Comparison of ENCODE assay signal across 10 cellular contexts in the genomic region with DNA sequence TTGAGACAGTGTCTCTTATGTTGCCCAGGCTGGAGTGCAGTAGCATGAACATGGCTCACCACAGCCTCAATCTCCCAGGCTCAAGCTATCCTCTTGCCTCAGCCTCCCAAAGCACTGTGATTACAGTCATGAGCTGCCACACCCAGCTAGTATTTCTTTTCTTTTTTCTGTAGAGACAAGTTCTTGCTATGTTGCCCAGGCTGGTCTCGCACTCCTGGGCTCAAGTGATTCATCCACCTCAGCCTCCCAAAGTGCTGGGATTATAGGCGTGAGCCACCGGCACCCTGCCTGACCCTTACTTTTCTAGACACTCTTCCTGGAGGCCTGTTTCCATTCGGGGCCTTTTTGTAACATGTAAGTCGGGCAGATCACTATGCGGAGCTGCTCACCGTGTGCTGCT. TPM values are rescaled to one million over a fixed set of nuclear protein-coding genes. Genes with fewer than 3 reads are reported as not detected.
DNase-seq lines count a peak whose midpoint lies in the region; ATAC-seq and TF ChIP-seq lines count a peak whose summit lies in the region.
"Had no signal": no experiment of that assay in that cellular context is flagged by ENCODE, and none has a peak within 500 bp of the region (broad histone marks: within the 10 kb centered on the region; RNA-seq: fewer than 3 reads in every experiment).

No MANE protein-coding gene starts in this region.

- H3K9me2 ChIP-seq in HCT116 (ENCODE audit: insufficient read depth) = no peaks in the 10 kb centered on the region

- intact Hi-C loops in HCT116 (cut with micrococcal nuclease) (no loop called here), left lung (cut with DNase I) (no loop called here)
- intact Hi-C loops in CD4-positive, alpha-beta T cell (cut with DNase I, micrococcal nuclease) = no loop called here

- no peak overlapping the region for H3K27ac ChIP-seq in HCT116 (ENCODE audit: low read depth, low read length)
- H3K27ac ChIP-seq in left lung = peak overlapping the region; percentile 81 to 91
- H3K27ac ChIP-seq in suprapubic skin = peak overlapping the region; percentile 90
- H3K27ac ChIP-seq in CD4-positive, alpha-beta T cell (ENCODE audit: low read depth, low read length) = no peak overlapping the region

- no peaks in the 10 kb centered on the region for H3K79me2 ChIP-seq in HCT116 (ENCODE audit: insufficient read depth, low read length)

- H4K20me1 ChIP-seq in HCT116 (ENCODE audit: insufficient read depth) = no peaks in the 10 kb centered on the region

- H3K9me3 ChIP-seq in HCT116 (ENCODE audit: control insufficient read depth in 1 of 2, insufficient read depth in 1 of 2, low read depth in 1 of 2, low read length in 2 of 2) = no peaks in the 10 kb centered on the region
- H3K9me3 ChIP-seq in left lung = no peaks in the 10 kb centered on the region
- no peaks in the 10 kb centered on the region for H3K9me3 ChIP-seq in suprapubic skin
- no peaks in the 10 kb centered on the region for H3K9me3 ChIP-seq in CD4-positive, alpha-beta T cell (ENCODE audit: control insufficient read depth, low read length)

- peak overlapping the region; percentile 78 for H3K4me2 ChIP-seq in HCT116 (ENCODE audit: low read length)

- POLR2A ChIA-PET in HCT116 (lab: Charles Lee) = interaction anchor here (1.5 kb wide), 1 partner anchor 11 kb away, joined by 3 read pairs; no protein-coding TSS in a partner anchor
- POLR2A ChIA-PET in CD4-positive, alpha-beta T cell (lab: Charles Lee) = interaction anchor here (0.6 kb wide), 1 partner anchor 222 kb away, joined by 3 read pairs; no protein-coding TSS in a partner anchor

- TF ChIP-seq EP300 in suprapubic skin (IDR thresholded peaks at IDR 0.05) = no peak

- H3K4me1 Mint-ChIP-seq in CD4-positive, alpha-beta T cell (ENCODE audit: low read depth) = no peaks in the 10 kb centered on the region

- in situ Hi-C loops in astrocyte of the spinal cord (cut with HindIII; ENCODE audit: low sequenced_read_pairs) = no loop called here

- H3K27ac Mint-ChIP-seq in CD4-positive, alpha-beta T cell = no peak overlapping the region
- H3K27ac Mint-ChIP-seq: natural killer cell had no signal

- TF ChIP-seq CTCF in HCT116 (IDR thresholded peaks at IDR 0.05 in 2 of 3, conservative IDR thresholded peaks at IDR 0.05 in 1 of 3; ENCODE audit: borderline replicate concordance in 1 of 3, insufficient read depth in 1 of 3, low read depth in 2 of 3, low read length in 2 of 3) (no peak), astrocyte of the spinal cord (IDR thresholded peaks at IDR 0.05; ENCODE audit: low read depth, low read length) (no peak), left lung (IDR thresholded peaks at IDR 0.05) (no peak), suprapubic skin (IDR thresholded peaks at IDR 0.05) (no peak)
- TF ChIP-seq CTCF in CD4-positive, alpha-beta T cell (IDR thresholded peaks at IDR 0.05) = no peak

- RAD21 ChIA-PET in HCT116 (lab: Charles Lee; ENCODE audit: low non-redundant PET in 1 of 2, low total read pairs in 2 of 2, uncharacterized antibody in 2 of 2, unreplicated experiment in 2 of 2) = no interaction called here

- H3K9me3 Mint-ChIP-seq in CD4-positive, alpha-beta T cell = no peaks in the 10 kb centered on the region
- H3K9me3 Mint-ChIP-seq: natural killer cell had no signal

- no peaks in the 10 kb centered on the region; the same call in 1 of the 2 replicates for H3K27me3 ChIP-seq in HCT116 (ENCODE audit: insufficient read depth, low read length)
- no peaks in the 10 kb centered on the region for H3K27me3 ChIP-seq in left lung
- no peaks in the 10 kb centered on the region for H3K27me3 ChIP-seq in suprapubic skin
- H3K27me3 ChIP-seq in CD4-positive, alpha-beta T cell (ENCODE audit: control insufficient read depth, insufficient read depth, low read length) = no peaks in the 10 kb centered on the region

- BruUV-seq in HCT116 (replicated peaks; lab: Mats Ljungman, UMichigan) = no TSS peak

- H3K36me3 ChIP-seq in HCT116 (ENCODE audit: control insufficient read depth in 1 of 2, insufficient read depth in 2 of 2, low read length in 2 of 2) = no peaks in the 10 kb centered on the region
- no peaks in the 10 kb centered on the region for H3K36me3 ChIP-seq in left lung
- H3K36me3 ChIP-seq in suprapubic skin = no peaks in the 10 kb centered on the region

- 88% methylated on average over 7 of the region's 7 CpGs for WGBS in suprapubic skin

- no peaks in the 10 kb centered on the region for H3K27me3 Mint-ChIP-seq in CD4-positive, alpha-beta T cell

- no peak overlapping the region for H3K4me3 Mint-ChIP-seq in CD4-positive, alpha-beta T cell
- H3K4me3 Mint-ChIP-seq: natural killer cell had no signal

- TF ChIP-seq POLR2A in HCT116 (IDR thresholded peaks at IDR 0.05; ENCODE audit: borderline replicate concordance, extremely low read depth, insufficient read depth, insufficient read length) (no peak), suprapubic skin (IDR thresholded peaks at IDR 0.05) (no peak)

- H3K4me3 ChIP-seq in HCT116 (replicated peaks in 1 of 2; ENCODE audit: low read depth in 1 of 2, low read length in 2 of 2) (no peak overlapping the region), astrocyte of the spinal cord (ENCODE audit: low read depth, low read length) (no peak overlapping the region), left lung (no peak overlapping the region), suprapubic skin (no peak overlapping the region)

- peak; percentile 37 for ATAC-seq in HCT116
- peak; percentile 43 for ATAC-seq in left lung
- no peak for ATAC-seq in CD4-positive, alpha-beta T cell (ENCODE audit: poor library complexity)
- ATAC-seq: natural killer cell had no signal

- DNase-seq in HCT116 (ENCODE audit: low read depth, low spot score) (no peak), astrocyte of the spinal cord (ENCODE audit: low read depth, low spot score) (peak; percentile 55), left lung (no peak), suprapubic skin (ENCODE audit: low spot score in 2 of 2) (no peak), kidney tubule cell (ENCODE audit: low spot score) (no peak), CD1c-positive myeloid dendritic cell (ENCODE audit: extremely low spot score) (no peak), inferior parietal cortex (ENCODE audit: extremely low spot score) (no peak)
- DNase-seq in CD4-positive, alpha-beta T cell = no peak
- DNase-seq: activated CD8-positive, alpha-beta memory T cell treated with anti-CD3 and anti-CD28 coated beads, Interleukin-2, amount 50 U/mL, for 4 hours; natural killer cell had no signal

- H3K9ac ChIP-seq in HCT116 (ENCODE audit: low read length) = no peak overlapping the region

- H2AFZ ChIP-seq in HCT116 (ENCODE audit: low read depth, low read length, poor library complexity, severe bottlenecking) = no peak overlapping the region

- H3K36me3 Mint-ChIP-seq in CD4-positive, alpha-beta T cell (ENCODE audit: low read depth) = no peaks in the 10 kb centered on the region
- H3K36me3 Mint-ChIP-seq: natural killer cell had no signal

- CTCF ChIA-PET in HCT116 (lab: Charles Lee) = interaction anchor here (1.3 kb wide), 1 partner anchor 24 kb away, joined by 3 read pairs; no protein-coding TSS in a partner anchor
- CTCF ChIA-PET in CD4-positive, alpha-beta T cell (lab: Charles Lee) = no interaction called here

- H3K4me1 ChIP-seq in HCT116 (ENCODE audit: control insufficient read depth in 1 of 2, insufficient read depth in 2 of 2, low read length in 2 of 2) (peaks cover 12 to 20% of the 10 kb centered on the region in 2 experiments), left lung (peaks cover 11% of the 10 kb centered on the region in 2 donors), suprapubic skin (peaks cover 59% of the 10 kb centered on the region)

- TF ChIP-seq RAD21 in HCT116 (IDR thresholded peaks at IDR 0.05; ENCODE audit: low read depth) = no peak

TF ChIP-seq in HCT116, 20 proteins besides CTCF, POLR2A, EP300 and RAD21:
- peak; percentile 18; the same call in 1 of the 2 replicates for TF ChIP-seq SP1 (IDR thresholded peaks at IDR 0.05; ENCODE audit: low read depth)
- no peak for TF ChIP-seq CBX3 (IDR thresholded peaks at IDR 0.05; ENCODE audit: low read depth)
- TF ChIP-seq TCF7L2 (IDR thresholded peaks at IDR 0.05; ENCODE audit: borderline replicate concordance, extremely low read depth, insufficient read depth, insufficient read length) = no peak

RNA-seq across cellular contexts. Expression of gene SRP9, which starts 30.1 kb away (rescaled TPM):
- total RNA-seq in HCT116 (2021; ENCODE audit: unreplicated experiment) (220 TPM), left lung (100 to 1,000 TPM; 195 to 204 TPM), suprapubic skin (100 to 1,000 TPM; 139 to 162 (median 144) TPM)
- 136 and 141 TPM in 2 replicates for polyA plus RNA-seq in HCT116 (2012)
- total RNA-seq in CD4-positive, alpha-beta T cell = 10 to 100 TPM; 63.7 to 69.8 TPM

Comparison
In these comparisons a context has a peak if more than half of its experiments do, and no peak if none do; other contexts are left out.
1. H3K27ac ChIP-seq: peak in left lung (2 of 2) and suprapubic skin (single experiment); none in HCT116 (single experiment) and CD4-positive, alpha-beta T cell (single experiment).